In the genomic region with DNA sequence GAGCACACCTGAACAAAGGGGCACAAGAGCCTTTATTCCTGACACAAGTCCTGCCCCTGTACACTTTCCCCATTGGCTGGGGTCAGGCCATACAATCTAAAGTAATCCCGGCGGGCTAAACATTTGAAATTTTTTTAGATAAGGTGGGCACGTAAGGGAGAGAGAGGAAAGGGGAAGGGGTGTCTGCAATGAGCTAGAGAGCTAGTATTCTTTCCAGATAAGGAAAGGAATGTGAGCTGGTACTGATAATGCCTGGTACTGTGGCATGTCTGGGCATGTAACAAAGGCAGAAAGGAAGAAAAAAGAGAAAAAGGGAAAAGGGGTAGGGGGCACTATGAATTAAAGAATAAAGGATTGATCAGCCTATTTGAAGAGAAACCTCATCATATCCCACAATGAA, we compare ENCODE assay signal across 8 cellular contexts.
DNase-seq lines count a peak whose midpoint lies in the region; ATAC-seq, FAIRE-seq and TF ChIP-seq lines count a peak whose summit lies in the region.
"Not testable (repeated sequence)": the region's sequence is repeated elsewhere in the genome, so short reads cannot be mapped to it uniquely, and the experiment has no call there.

No MANE protein-coding gene starts in this region.

- H3K4me3 Mint-ChIP-seq in Caco-2 (ENCODE audit: unreplicated experiment); astrocyte (ENCODE audit: unreplicated experiment); nephron progenitor cell: not testable (repeated sequence)

- H3K4me1 ChIP-seq in Caco-2 (peaks cover 26% of the 10 kb centered on the region), foreskin keratinocyte (peaks cover 16% of the 10 kb centered on the region), smooth muscle cell (ENCODE audit: low read depth) (peaks cover 20% of the 10 kb centered on the region)
- not testable (repeated sequence) for H3K4me1 ChIP-seq in astrocyte (ENCODE audit: insufficient read depth, low read length); ectodermal cell (ENCODE audit: control insufficient read depth, insufficient read depth, low read length)

- H2AFZ ChIP-seq in astrocyte (ENCODE audit: low read depth, low read length): not testable (repeated sequence)
- H2AFZ ChIP-seq in smooth muscle cell (ENCODE audit: low read depth): peak overlapping the region; percentile 65

- not testable (repeated sequence) for H3K4me3 ChIP-seq in Caco-2 (ENCODE audit: low read depth, low read length); astrocyte (ENCODE audit: insufficient read depth, low read depth, low read length); ectodermal cell (ENCODE audit: insufficient read depth, low read depth, low read length); smooth muscle cell

- not testable (repeated sequence) for H3K9me3 Mint-ChIP-seq in Caco-2 (ENCODE audit: unreplicated experiment); astrocyte (ENCODE audit: unreplicated experiment); nephron progenitor cell

- peak overlapping the region; percentile 41 for H3K9ac ChIP-seq in astrocyte (ENCODE audit: low read length)
- H3K9ac ChIP-seq in smooth muscle cell (ENCODE audit: low read depth): peak overlapping the region; percentile 13

- not testable (repeated sequence) for H4K20me1 ChIP-seq in astrocyte (ENCODE audit: insufficient read depth, low read length); smooth muscle cell (ENCODE audit: low read depth)

- not testable (repeated sequence) for H3K4me1 Mint-ChIP-seq in Caco-2 (ENCODE audit: low read depth, unreplicated experiment); nephron progenitor cell
- peaks cover 15% of the 10 kb centered on the region for H3K4me1 Mint-ChIP-seq in astrocyte (ENCODE audit: low read depth, unreplicated experiment)

- H3F3A ChIP-seq in smooth muscle cell (ENCODE audit: low read depth): not testable (repeated sequence)

- peak in 1 of 2 experiments; percentile 1 for DNase-seq in Caco-2
- peak; percentile 1 for DNase-seq in LHCN-M2 (ENCODE audit: low read depth)
- DNase-seq in astrocyte (ENCODE audit: low read depth); nephron progenitor cell; smooth muscle cell (lab: John Stamatoyannopoulos, UW; ENCODE audit: unreplicated experiment): not testable (repeated sequence)
- peak; percentile 5 to 44 for DNase-seq in foreskin keratinocyte
- peak; percentile 24 for DNase-seq in kidney glomerular epithelial cell (lab: John Stamatoyannopoulos, UW)

- POLR2A ChIA-PET in Caco-2 (lab: Charles Lee): not testable (repeated sequence)

- not testable (repeated sequence) for H3K4me2 ChIP-seq in astrocyte (ENCODE audit: low read length)
- H3K4me2 ChIP-seq in smooth muscle cell: peak overlapping the region; percentile 60

- intact Hi-C loops in Caco-2 (cut with micrococcal nuclease; ENCODE audit: unreplicated experiment): not testable (repeated sequence)

- not testable (repeated sequence) for FAIRE-seq in astrocyte (lab: Jason Lieb, UNC)

- not testable (repeated sequence) for H3K36me3 ChIP-seq in Caco-2 (ENCODE audit: control insufficient read depth, insufficient read depth, low read length); astrocyte (ENCODE audit: insufficient read depth, low read length); ectodermal cell (ENCODE audit: control insufficient read depth, insufficient read depth, low read length); smooth muscle cell (ENCODE audit: low read depth)

- TF ChIP-seq CTCF in Caco-2 (IDR thresholded peaks at IDR 0.05; ENCODE audit: insufficient read depth in 1 of 2, low read depth in 1 of 2, low read length in 1 of 2, severe bottlenecking in 1 of 2, unreplicated experiment in 1 of 2); astrocyte (IDR thresholded peaks at IDR 0.05; ENCODE audit: insufficient read depth, low read depth, low read length); foreskin keratinocyte (conservative IDR thresholded peaks at IDR 0.05); nephron progenitor cell (IDR thresholded peaks at IDR 0.05); smooth muscle cell (IDR thresholded peaks at IDR 0.05; ENCODE audit: borderline replicate concordance, insufficient read depth, poor library complexity, severe bottlenecking): not testable (repeated sequence)

- CTCF ChIA-PET in Caco-2 (lab: Charles Lee): not testable (repeated sequence)

- H3K36me3 Mint-ChIP-seq in Caco-2 (ENCODE audit: insufficient read depth, unreplicated experiment); astrocyte (ENCODE audit: low read depth, unreplicated experiment); nephron progenitor cell (ENCODE audit: low read depth): not testable (repeated sequence)

- not testable (repeated sequence) for BruUV-seq in Caco-2 (replicated peaks; lab: Mats Ljungman, UMichigan)

- peak; percentile 11 for ATAC-seq in foreskin keratinocyte

- not testable (repeated sequence) for H3K27me3 Mint-ChIP-seq in Caco-2 (ENCODE audit: insufficient read depth, unreplicated experiment); astrocyte (ENCODE audit: low read depth, unreplicated experiment); nephron progenitor cell (ENCODE audit: low read depth, poor library complexity)

- H3K27ac Mint-ChIP-seq in Caco-2 (ENCODE audit: unreplicated experiment) (peak overlapping the region; percentile 7), astrocyte (ENCODE audit: unreplicated experiment) (peak overlapping the region; percentile 100), nephron progenitor cell (peak overlapping the region; percentile 81)

- peak overlapping the region; percentile 71 for H3K27ac ChIP-seq in astrocyte (ENCODE audit: low read depth, low read length)
- H3K27ac ChIP-seq in ectodermal cell (ENCODE audit: insufficient read depth, low read depth, low read length, poor library complexity, severe bottlenecking): peak overlapping the region; percentile 55
- not testable (repeated sequence) for H3K27ac ChIP-seq in foreskin keratinocyte
- H3K27ac ChIP-seq in smooth muscle cell (ENCODE audit: low read depth): peak overlapping the region; percentile 86

- H3K9me3 ChIP-seq in Caco-2; astrocyte (ENCODE audit: insufficient read depth, low read depth, low read length); ectodermal cell (ENCODE audit: control insufficient read depth, low read length); smooth muscle cell (replicated peaks; ENCODE audit: low read depth): not testable (repeated sequence)

- H3K79me2 ChIP-seq in astrocyte (ENCODE audit: insufficient read depth, low read length); smooth muscle cell (ENCODE audit: low read depth): not testable (repeated sequence)

- 53 to 60% methylated on average over 3 of the region's 3 CpGs for WGBS in ectodermal cell, 2 experiments
- 20% methylated on average over 3 of the region's 3 CpGs for WGBS in smooth muscle cell (ENCODE audit: low lambda C conversion rate)

- H3K27me3 ChIP-seq in Caco-2 (replicated peaks; ENCODE audit: control insufficient read depth, insufficient read depth, low read length); astrocyte (ENCODE audit: insufficient read depth, low read length); ectodermal cell (ENCODE audit: control insufficient read depth, insufficient read depth, low read length, poor library complexity, severe bottlenecking); foreskin keratinocyte; smooth muscle cell (ENCODE audit: low read depth): not testable (repeated sequence)

Comparison
In these comparisons a context has a peak if more than half of its experiments do, and no peak if none do; other contexts are left out.
1. H3K27ac Mint-ChIP-seq: peak in every context shown above with its lines; median percentile 100 in astrocyte; 81 in nephron progenitor cell; 7 in Caco-2.